ENCODE assay signal across 16 cellular contexts in the genomic region with DNA sequence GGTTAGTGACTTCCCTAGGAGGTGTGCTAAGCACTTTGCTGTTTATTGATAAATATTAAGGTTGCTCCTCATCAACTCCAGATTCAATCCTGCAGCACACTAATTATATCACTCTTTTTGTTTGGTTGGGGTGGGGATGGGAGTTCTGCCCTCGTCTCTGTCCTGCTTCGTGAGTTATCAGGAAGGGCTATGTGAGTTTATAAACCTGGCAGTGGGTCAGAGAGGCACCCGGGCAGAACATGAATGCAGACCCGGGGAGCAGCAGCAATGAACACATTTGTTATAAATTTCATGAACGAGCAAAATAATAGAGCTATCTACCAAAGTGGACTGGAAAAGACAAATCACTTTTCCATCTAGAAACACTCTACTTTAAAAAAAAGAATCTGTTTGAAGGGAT.
A peak's percentile ranks its signal among the peaks of the same experiment; 100 is the strongest.
DNase-seq lines count a peak whose midpoint lies in the region; ATAC-seq, FAIRE-seq and TF ChIP-seq lines count a peak whose summit lies in the region.
"Had no signal": no experiment of that assay in that cellular context is flagged by ENCODE, and none has a peak within 500 bp of the region (broad histone marks: within the 10 kb centered on the region; RNA-seq: fewer than 3 reads in every experiment).

No MANE protein-coding gene starts in this region.

- FAIRE-seq in pancreas (lab: Jason Lieb, UNC), result no peak
- FAIRE-seq: A549, GM12891, GM18507 had no signal

- no peak overlapping the region for H3K4me3 ChIP-seq in pancreas
- H3K4me3 ChIP-seq: A549 had no signal

- H3K36me3 ChIP-seq in pancreas, result no peaks in the 10 kb centered on the region

- TF ChIP-seq CTCF in pancreas (IDR thresholded peaks at IDR 0.05), result no peak

- DNase-seq in cardiac septum (ENCODE audit: low spot score) (peak; percentile 14), Right ventricle myocardium inferior (ENCODE audit: missing footprints) (no peak), NCI-H69 (lab: John Stamatoyannopoulos, UW) (peak; percentile 88), left colon (no peak), KBM-7 (no peak), pancreas (no peak)
- no peak for DNase-seq in activated CD4-positive, CD25-positive, alpha-beta regulatory T cell (lab: John Stamatoyannopoulos, UW)
- DNase-seq: DMS 273 treated with DMSO at 0.1 percent for 48 hours, GF-D8, GOT3, Karpas-422, NCI-H1417 treated with DMSO at 0.1 percent for 48 hours, NCI-H510A had no signal

- in situ Hi-C loops in KBM-7 (cut with MboI; ENCODE audit: low pct_unique_long_range_greater_than_20kb, low sequenced_read_pairs), result no loop called here

- intact Hi-C loops in cardiac septum (cut with DNase I) (no loop called here), Right ventricle myocardium inferior (cut with DNase I) (no loop called here), left colon (cut with DNase I, micrococcal nuclease) (no loop called here), pancreas (cut with DNase I) (no loop called here)

- H3K27me3 ChIP-seq in pancreas, result no peaks in the 10 kb centered on the region

- no peak for ATAC-seq in Right ventricle myocardium inferior
- peak; percentile 28 for ATAC-seq in left colon
- ATAC-seq in pancreas, result no peak

- 23 to 24% methylated on average over 5 of the region's 5 CpGs for WGBS in pancreas, 2 donors

- H3K9me3 ChIP-seq in pancreas, result no peaks in the 10 kb centered on the region
- H3K9me3 ChIP-seq: A549 had no signal

- H3K4me1 ChIP-seq in pancreas, result peaks cover 9 to 23% (median 22%) of the 10 kb centered on the region in 3 donors
- H3K4me1 ChIP-seq: A549 had no signal

- peak overlapping the region in 1 of 4 donors; percentile 1 for H3K27ac ChIP-seq in pancreas
- H3K27ac ChIP-seq: A549 had no signal

Comparison
In these comparisons a context has a peak if more than half of its experiments do, and no peak if none do; other contexts are left out.
1. DNase-seq: peak in cardiac septum (single experiment) and NCI-H69 (single experiment); none in Right ventricle myocardium inferior (single experiment), left colon (0 of 2), KBM-7 (single experiment), pancreas (0 of 6) and activated CD4-positive, CD25-positive, alpha-beta regulatory T cell (0 of 4).